In genomic region chr1:168180148-168180524, GRCh38 we compare ENCODE assay signal across 9 cellular contexts. TPM values are rescaled to one million over a fixed set of nuclear protein-coding genes. Genes with fewer than 3 reads are reported as not detected.
DNase-seq lines count a peak whose midpoint lies in the region; TF ChIP-seq lines count a peak whose summit lies in the region.
"Had no signal": no experiment of that assay in that cellular context is flagged by ENCODE, and none has a peak within 500 bp of the region (broad histone marks: within the 10 kb centered on the region; RNA-seq: fewer than 3 reads in every experiment).

No MANE protein-coding gene starts in this region.

- H3K4me3 ChIP-seq in BJ (ENCODE audit: low read depth, low read length) (peak overlapping the region; percentile 77), duodenal mucosa (ENCODE audit: low read depth in 1 of 2, low read length in 2 of 2) (peak overlapping the region; percentile 84 to 96), neural progenitor cell (peak overlapping the region; percentile 67)
- H3K4me3 ChIP-seq in Jurkat, Clone E6-1 (ENCODE audit: low read length), result peak overlapping the region; percentile 93

- H3K36me3 Mint-ChIP-seq in neural progenitor cell (no peaks in the 10 kb centered on the region), type B pancreatic cell (no peaks in the 10 kb centered on the region)

- H3K4me1 ChIP-seq in duodenal mucosa (ENCODE audit: control insufficient read depth in 1 of 2, insufficient read depth in 2 of 2, low read length in 2 of 2) (peaks cover 8 to 17% of the 10 kb centered on the region in 2 donors), neural progenitor cell (peaks cover 9% of the 10 kb centered on the region)

- peaks cover 18% of the 10 kb centered on the region for H3F3A ChIP-seq in neural progenitor cell (ENCODE audit: low read depth)

- H4K20me1 ChIP-seq in neural progenitor cell (ENCODE audit: low read depth), result no peaks in the 10 kb centered on the region

- peaks cover 3% of the 10 kb centered on the region for H3K27me3 Mint-ChIP-seq in neural progenitor cell (ENCODE audit: insufficient read depth, low read depth)
- H3K27me3 Mint-ChIP-seq in type B pancreatic cell, result no peaks in the 10 kb centered on the region
- H3K27me3 Mint-ChIP-seq: IgD-negative memory B cell had no signal

- peaks cover 43% of the 10 kb centered on the region for H3K79me2 ChIP-seq in neural progenitor cell (ENCODE audit: low read depth)

- POLR2A ChIA-PET in BJ (lab: Charles Lee), result no interaction called here

- peak overlapping the region; percentile 92 for H3K4me2 ChIP-seq in neural progenitor cell

- peak overlapping the region; percentile 80 to 98 for H3K9ac ChIP-seq in duodenal mucosa (ENCODE audit: low read depth in 1 of 2, low read length in 2 of 2)
- H3K9ac ChIP-seq in neural progenitor cell, result peak overlapping the region; percentile 63

- no peaks in the 10 kb centered on the region for H3K27me3 ChIP-seq in BJ (ENCODE audit: control insufficient read depth, insufficient read depth, low read length)
- H3K27me3 ChIP-seq in duodenal mucosa (ENCODE audit: control insufficient read depth in 1 of 2, insufficient read depth in 2 of 2, low read length in 2 of 2), result no peaks in the 10 kb centered on the region
- no peaks in the 10 kb centered on the region for H3K27me3 ChIP-seq in neural progenitor cell

- no peak for TF ChIP-seq CTCF in BJ (IDR thresholded peaks at IDR 0.05; ENCODE audit: insufficient read depth, low read depth, low read length)
- TF ChIP-seq CTCF in neural progenitor cell (IDR thresholded peaks at IDR 0.05), result no peak
- TF ChIP-seq CTCF in type B pancreatic cell (conservative IDR thresholded peaks at IDR 0.05), result no peak

- peak overlapping the region; percentile 94 for H3K27ac ChIP-seq in duodenal mucosa (ENCODE audit: low read depth, low read length)
- no peak overlapping the region for H3K27ac ChIP-seq in neural progenitor cell

- H2AFZ ChIP-seq in neural progenitor cell (replicated peaks), result peak overlapping the region; percentile 94

- no peak overlapping the region for H3K27ac Mint-ChIP-seq in neural progenitor cell
- H3K27ac Mint-ChIP-seq in type B pancreatic cell, result no peak overlapping the region
- H3K27ac Mint-ChIP-seq: IgD-negative memory B cell had no signal

- CTCF ChIA-PET in BJ (lab: Yijun Ruan, JAX), result interaction anchor here (0.6 to 1.7 kb wide), 5 partner anchors 11 to 249 kb away, joined by 3 to 7 read pairs (median 3); no protein-coding TSS in a partner anchor

- no peaks in the 10 kb centered on the region for H3K9me3 Mint-ChIP-seq in neural progenitor cell
- H3K9me3 Mint-ChIP-seq in type B pancreatic cell, result peaks cover 8% of the 10 kb centered on the region

- no peaks in the 10 kb centered on the region for H3K36me3 ChIP-seq in BJ (ENCODE audit: control insufficient read depth, insufficient read depth, low read length)
- H3K36me3 ChIP-seq in duodenal mucosa (ENCODE audit: control insufficient read depth in 1 of 2, insufficient read depth in 2 of 2, low read length in 2 of 2), result peaks cover 0 to 4% of the 10 kb centered on the region in 2 donors
- no peaks in the 10 kb centered on the region for H3K36me3 ChIP-seq in neural progenitor cell

- no peak for DNase-seq in BJ (ENCODE audit: low read depth)
- no peak for DNase-seq in Jurkat, Clone E6-1 (ENCODE audit: low read depth, low spot score)
- DNase-seq in neural progenitor cell (ENCODE audit: low spot score), result no peak
- DNase-seq in NCI-H446 (lab: John Stamatoyannopoulos, UW), result no peak
- no peak for DNase-seq in germinal center (ENCODE audit: low spot score)
- DNase-seq in GDM1 (lab: John Stamatoyannopoulos, UW), result no peak
- DNase-seq in type B pancreatic cell (ENCODE audit: extremely low spot score, unreplicated experiment), result no peak

- H3K4me1 Mint-ChIP-seq in neural progenitor cell, result no peaks in the 10 kb centered on the region
- H3K4me1 Mint-ChIP-seq in type B pancreatic cell (ENCODE audit: unreplicated experiment), result no peaks in the 10 kb centered on the region

- H3K9me3 ChIP-seq in duodenal mucosa (ENCODE audit: control insufficient read depth in 1 of 2, low read length in 2 of 2) (no peaks in the 10 kb centered on the region), neural progenitor cell (ENCODE audit: low read depth) (no peaks in the 10 kb centered on the region)

- H3K4me3 Mint-ChIP-seq in neural progenitor cell (no peak overlapping the region), type B pancreatic cell (no peak overlapping the region)
- H3K4me3 Mint-ChIP-seq: IgD-negative memory B cell had no signal

RNA-seq across cellular contexts. Expression of gene TIPRL, which starts 1.4 kb away (rescaled TPM):
- polyA plus RNA-seq in BJ (2011; rRNA removed), result 17.2 and 37.6 TPM in 2 replicates
- 8.6 and 9.2 TPM in 2 replicates for polyA minus RNA-seq in BJ (2011; rRNA and poly(A)+ RNA removed)
- 84.9 TPM for polyA plus RNA-seq in Jurkat, Clone E6-1 (2012; ENCODE audit: insufficient read depth, insufficient read length)
- 28.1 and 52.9 TPM in 2 replicates for total RNA-seq in neural progenitor cell (ENCODE audit: low replicate concordance)
- total RNA-seq in type B pancreatic cell (ENCODE audit: low replicate concordance), result 21.4 and 24.5 TPM in 2 replicates

RNA-seq across cellular contexts. Expression of gene GPR161, which starts 43.4 kb away (rescaled TPM):
- 14.7 and 20.4 TPM in 2 replicates for polyA plus RNA-seq in BJ (2011; rRNA removed)
- 33.5 and 34.2 TPM in 2 replicates for polyA minus RNA-seq in BJ (2011; rRNA and poly(A)+ RNA removed)
- polyA plus RNA-seq in Jurkat, Clone E6-1 (2012; ENCODE audit: insufficient read depth, insufficient read length), result 7.8 TPM
- total RNA-seq in neural progenitor cell (ENCODE audit: low replicate concordance), result 21.1 and 26.5 TPM in 2 replicates
- total RNA-seq in type B pancreatic cell (ENCODE audit: low replicate concordance), result 12.8 and 32.6 TPM in 2 replicates
- polyA plus RNA-seq: IgD-negative memory B cell had no signal

RNA-seq across cellular contexts. Expression of gene SFT2D2, which starts 45.7 kb away (rescaled TPM):
- 19.2 and 29.6 TPM in 2 replicates for polyA plus RNA-seq in BJ (2011; rRNA removed)
- polyA minus RNA-seq in BJ (2011; rRNA and poly(A)+ RNA removed), result 56.6 and 66.4 TPM in 2 replicates
- polyA plus RNA-seq in Jurkat, Clone E6-1 (2012; ENCODE audit: insufficient read depth, insufficient read length), result 6.9 TPM
- total RNA-seq in neural progenitor cell (ENCODE audit: low replicate concordance), result 25.0 and 30.5 TPM in 2 replicates
- total RNA-seq in type B pancreatic cell (ENCODE audit: low replicate concordance), result 52.1 and 63.7 TPM in 2 replicates
